In the genomic region with DNA sequence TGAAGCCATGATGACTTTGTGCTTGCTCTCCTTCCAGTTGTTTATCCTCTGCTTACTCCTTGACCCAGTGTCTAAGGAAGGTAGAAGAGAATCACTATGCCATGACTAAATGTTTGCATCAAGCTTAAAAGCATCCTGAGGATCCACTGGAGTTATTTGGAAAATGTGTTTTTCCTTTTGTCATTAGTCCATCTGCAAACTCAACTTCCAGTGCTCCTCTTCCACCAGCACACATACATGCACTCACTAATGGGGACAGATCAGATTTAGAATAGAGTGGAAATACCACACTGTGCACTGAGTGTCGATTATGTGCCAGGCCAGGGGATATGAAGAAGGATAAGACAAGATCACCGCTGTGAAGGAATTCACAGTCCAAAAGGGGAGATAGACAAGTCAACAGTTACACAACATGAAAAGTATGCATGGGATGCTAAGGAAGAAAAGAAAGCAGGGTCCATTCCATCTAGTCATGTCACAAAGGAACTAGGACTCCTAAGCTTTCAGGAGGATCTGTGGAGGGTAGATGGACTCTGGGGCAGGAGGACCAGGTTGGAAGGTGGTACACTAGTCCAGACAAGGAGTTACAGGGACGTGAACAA, we compare ENCODE assay signal across 17 cellular contexts. TPM values are rescaled to one million over a fixed set of nuclear protein-coding genes. Genes with fewer than 3 reads are reported as not detected.
DNase-seq lines count a peak whose midpoint lies in the region; ATAC-seq, FAIRE-seq and TF ChIP-seq lines count a peak whose summit lies in the region.
"Had no signal": no experiment of that assay in that cellular context is flagged by ENCODE, and none has a peak within 500 bp of the region (broad histone marks: within the 10 kb centered on the region; RNA-seq: fewer than 3 reads in every experiment).

No MANE protein-coding gene starts in this region.

- peaks cover 34% of the 10 kb centered on the region for H3K36me3 Mint-ChIP-seq in T-helper 2 cell treated with Interferon-gamma antibody and Interleukin-4, amounts not matched to agents 5 μg/mL and 100 μg/mL, for 36 hours (ENCODE audit: low read depth)
- H3K36me3 Mint-ChIP-seq in endothelial cell (ENCODE audit: low read depth, unreplicated experiment) = peaks cover 20% of the 10 kb centered on the region
- no peaks in the 10 kb centered on the region for H3K36me3 Mint-ChIP-seq in osteocyte (ENCODE audit: unreplicated experiment)

- FAIRE-seq in GM12891 (lab: Jason Lieb, UNC) = no peak
- FAIRE-seq: frontal cortex, TTC549 had no signal

- no peaks in the 10 kb centered on the region for H3K27me3 Mint-ChIP-seq in T-helper 2 cell treated with Interferon-gamma antibody and Interleukin-4, amounts not matched to agents 5 μg/mL and 100 μg/mL, for 36 hours (ENCODE audit: low read depth)
- H3K27me3 Mint-ChIP-seq in endothelial cell (ENCODE audit: unreplicated experiment) (peaks cover 12% of the 10 kb centered on the region), osteocyte (ENCODE audit: unreplicated experiment) (no peaks in the 10 kb centered on the region)

- H3K9me3 ChIP-seq in RWPE2 (ENCODE audit: severe bottlenecking) = no peaks in the 10 kb centered on the region

- no peak overlapping the region for H3K4me3 ChIP-seq in RWPE2 (ENCODE audit: severe bottlenecking)

- no peak for TF ChIP-seq POLR2A in GM12891 (IDR thresholded peaks at IDR 0.05; ENCODE audit: low read depth, low read length)

- no peaks in the 10 kb centered on the region for H3K9me3 Mint-ChIP-seq in T-helper 2 cell treated with Interferon-gamma antibody and Interleukin-4, amounts not matched to agents 5 μg/mL and 100 μg/mL, for 36 hours
- H3K9me3 Mint-ChIP-seq in endothelial cell (ENCODE audit: unreplicated experiment) = no peaks in the 10 kb centered on the region
- H3K9me3 Mint-ChIP-seq in osteocyte (ENCODE audit: unreplicated experiment) = no peaks in the 10 kb centered on the region
- H3K9me3 Mint-ChIP-seq: dendritic cell treated with granulocyte-macrophage colony-stimulating factor and Interleukin-4, amounts not matched to agents 40 ng/mL and 50 ng/mL, for 4 days had no signal

- peak overlapping the region; percentile 90 for H3K4me3 Mint-ChIP-seq in T-helper 2 cell treated with Interferon-gamma antibody and Interleukin-4, amounts not matched to agents 5 μg/mL and 100 μg/mL, for 36 hours
- H3K4me3 Mint-ChIP-seq in endothelial cell (ENCODE audit: unreplicated experiment) (peak overlapping the region; percentile 81), osteocyte (ENCODE audit: unreplicated experiment) (peak overlapping the region; percentile 28)
- H3K4me3 Mint-ChIP-seq: dendritic cell treated with granulocyte-macrophage colony-stimulating factor and Interleukin-4, amounts not matched to agents 40 ng/mL and 50 ng/mL, for 4 days had no signal

- POLR2A ChIA-PET in GM10248 (lab: Yijun Ruan, JAX) = no interaction called here

- no peak for TF ChIP-seq CTCF in RWPE2 (IDR thresholded peaks at IDR 0.05; ENCODE audit: poor library complexity, severe bottlenecking)
- TF ChIP-seq CTCF in endothelial cell (IDR thresholded peaks at IDR 0.05; ENCODE audit: unreplicated experiment) = no peak
- no peak for TF ChIP-seq CTCF in osteocyte (IDR thresholded peaks at IDR 0.05)
- TF ChIP-seq CTCF in GM10248 (IDR thresholded peaks at IDR 0.05; ENCODE audit: control extremely low read depth, extremely low read depth, low read depth, missing control alignments) = no peak

- peaks cover 35% of the 10 kb centered on the region for H3K4me1 Mint-ChIP-seq in T-helper 2 cell treated with Interferon-gamma antibody and Interleukin-4, amounts not matched to agents 5 μg/mL and 100 μg/mL, for 36 hours (ENCODE audit: low read depth)
- H3K4me1 Mint-ChIP-seq in endothelial cell (ENCODE audit: unreplicated experiment) (peaks cover 19% of the 10 kb centered on the region), osteocyte (ENCODE audit: unreplicated experiment) (peaks cover 31% of the 10 kb centered on the region)

- H3K27me3 ChIP-seq in RWPE2 (ENCODE audit: insufficient read depth, poor library complexity, severe bottlenecking) = no peaks in the 10 kb centered on the region

- H3K27ac ChIP-seq in RWPE2 (ENCODE audit: poor library complexity, severe bottlenecking) = peak overlapping the region; percentile 85

- peak overlapping the region; percentile 49 for H3K27ac Mint-ChIP-seq in T-helper 2 cell treated with Interferon-gamma antibody and Interleukin-4, amounts not matched to agents 5 μg/mL and 100 μg/mL, for 36 hours
- H3K27ac Mint-ChIP-seq in endothelial cell (ENCODE audit: unreplicated experiment) (no peak overlapping the region), osteocyte (ENCODE audit: unreplicated experiment) (peak overlapping the region; percentile 1)
- H3K27ac Mint-ChIP-seq: dendritic cell treated with granulocyte-macrophage colony-stimulating factor and Interleukin-4, amounts not matched to agents 40 ng/mL and 50 ng/mL, for 4 days had no signal

- ATAC-seq in RWPE2 (ENCODE audit: low read depth) = no peak

- CTCF ChIA-PET in GM10248 (lab: Yijun Ruan, JAX) = no interaction called here

- H3K4me1 ChIP-seq in RWPE2 (ENCODE audit: insufficient read depth, poor library complexity, severe bottlenecking) = peaks cover 22% of the 10 kb centered on the region

- no peak for DNase-seq in T-helper 2 cell treated with Interferon-gamma antibody and Interleukin-4, amounts not matched to agents 5 μg/mL and 100 μg/mL, for 36 hours (ENCODE audit: low spot score)
- DNase-seq in T-helper 2 cell = no peak
- no peak for DNase-seq in RWPE2 (ENCODE audit: low spot score)
- no peak for DNase-seq in endothelial cell (ENCODE audit: low spot score)
- DNase-seq in osteocyte (ENCODE audit: extremely low spot score, unreplicated experiment) = no peak
- DNase-seq in GM12891 (ENCODE audit: insufficient read length, low spot score) = no peak
- no peak for DNase-seq in GM10248 (ENCODE audit: extremely low spot score)
- DNase-seq in GF-D8 (lab: John Stamatoyannopoulos, UW) = no peak
- DNase-seq: activated effector memory CD4-positive, alpha-beta T cell treated with anti-CD3 and anti-CD28 coated beads, Interleukin-2, amount 50 U/mL, for 16 hours; KBM-7; left colon; OCI-M1; posterior cingulate gyrus; stimulated activated CD4-positive, alpha-beta T cell treated with anti-CD3 and anti-CD28 coated beads, Interleukin-2, amount 100 ng/mL, for 48 hours had no signal

- peaks cover 55% of the 10 kb centered on the region for H3K36me3 ChIP-seq in RWPE2 (ENCODE audit: low read depth)

TF ChIP-seq in GM12891, 5 proteins besides CTCF, POLR2A, EP300 and RAD21:
- TF ChIP-seq PAX5 (IDR thresholded peaks at IDR 0.05; ENCODE audit: insufficient read depth, low read length, severe bottlenecking) = no peak
- no peak for TF ChIP-seq POU2F2 (IDR thresholded peaks at IDR 0.05; ENCODE audit: low read depth, low read length)
- TF ChIP-seq POLR2AphosphoS5 (IDR thresholded peaks at IDR 0.05; ENCODE audit: low read depth, low read length) = no peak
- TF ChIP-seq TAF1 (IDR thresholded peaks at IDR 0.05; ENCODE audit: low read depth, low read length) = no peak

RNA-seq across cellular contexts. Expression of gene OCIAD2, which starts 1.9 kb away (rescaled TPM):
- total RNA-seq in endothelial cell (ENCODE audit: unreplicated experiment) = 50.0 TPM
- total RNA-seq in osteocyte = 8.7 and 9.0 TPM in 2 replicates
- 70.0 TPM for polyA plus RNA-seq in GM12891 (2012; ENCODE audit: low read depth, missing spikeins)

Comparison
In these comparisons a context has a peak if more than half of its experiments do, and no peak if none do; other contexts are left out.
1. H3K4me3 Mint-ChIP-seq: peak in every context shown above with its lines; median percentile 90 in T-helper 2 cell treated with Interferon-gamma antibody and Interleukin-4, amounts not matched to agents 5 μg/mL and 100 μg/mL, for 36 hours; 81 in endothelial cell; 28 in osteocyte.